12 cellular contexts compared by ENCODE assay signal in genomic region chr3:55654123-55654787, GRCh38.
A peak's percentile ranks its signal among the peaks of the same experiment; 100 is the strongest.
DNase-seq lines count a peak whose midpoint lies in the region; ATAC-seq and TF ChIP-seq lines count a peak whose summit lies in the region.
"Had no signal": no experiment of that assay in that cellular context is flagged by ENCODE, and none has a peak within 500 bp of the region (broad histone marks: within the 10 kb centered on the region; RNA-seq: fewer than 3 reads in every experiment).

No MANE protein-coding gene starts in this region.

- H3K36me3 Mint-ChIP-seq in T-helper 2 cell treated with Interferon-gamma antibody and Interleukin-4, amounts not matched to agents 5 μg/mL and 100 μg/mL, for 36 hours (ENCODE audit: low read depth) = no peaks in the 10 kb centered on the region
- H3K36me3 Mint-ChIP-seq: activated naive CD4-positive, alpha-beta T cell treated with anti-CD3 and anti-CD28 coated beads, Interleukin-2, amount 50 U/mL, for 72 hours had no signal

- peak; percentile 36 for DNase-seq in GM06990 (ENCODE audit: extremely low read depth, insufficient read length)
- peak; percentile 25 for DNase-seq in GM19238 (ENCODE audit: insufficient read length, low spot score)
- no peak for DNase-seq in NCI-H526 treated with DMSO at 0.1 percent for 48 hours (lab: John Stamatoyannopoulos, UW)
- DNase-seq in esophagus squamous epithelium (lab: John Stamatoyannopoulos, UW) = no peak
- DNase-seq in NK-92 (lab: John Stamatoyannopoulos, UW; ENCODE audit: unreplicated experiment) = no peak
- DNase-seq in T-helper 2 cell treated with Interferon-gamma antibody and Interleukin-4, amounts not matched to agents 5 μg/mL and 100 μg/mL, for 36 hours (ENCODE audit: low spot score) = no peak
- DNase-seq: testis had no signal

- no peak overlapping the region for H3K4me3 Mint-ChIP-seq in T-helper 2 cell treated with Interferon-gamma antibody and Interleukin-4, amounts not matched to agents 5 μg/mL and 100 μg/mL, for 36 hours
- H3K4me3 Mint-ChIP-seq: B cell, nephron had no signal

- no peak overlapping the region for H3K27ac Mint-ChIP-seq in T-helper 2 cell treated with Interferon-gamma antibody and Interleukin-4, amounts not matched to agents 5 μg/mL and 100 μg/mL, for 36 hours
- H3K27ac Mint-ChIP-seq: activated naive CD4-positive, alpha-beta T cell treated with anti-CD3 and anti-CD28 coated beads, Interleukin-2, amount 50 U/mL, for 72 hours; B cell had no signal

- H3K9me3 ChIP-seq in esophagus squamous epithelium = no peaks in the 10 kb centered on the region
- H3K9me3 ChIP-seq: testis had no signal

- H3K27me3 Mint-ChIP-seq in T-helper 2 cell treated with Interferon-gamma antibody and Interleukin-4, amounts not matched to agents 5 μg/mL and 100 μg/mL, for 36 hours (ENCODE audit: low read depth) = no peaks in the 10 kb centered on the region
- H3K27me3 Mint-ChIP-seq: B cell had no signal

- no peaks in the 10 kb centered on the region for H3K9me3 Mint-ChIP-seq in T-helper 2 cell treated with Interferon-gamma antibody and Interleukin-4, amounts not matched to agents 5 μg/mL and 100 μg/mL, for 36 hours
- H3K9me3 Mint-ChIP-seq: activated naive CD4-positive, alpha-beta T cell treated with anti-CD3 and anti-CD28 coated beads, Interleukin-2, amount 50 U/mL, for 72 hours; nephron had no signal

- intact Hi-C loops in esophagus squamous epithelium (cut with DNase I) = no loop called here

- H3K27me3 ChIP-seq in GM06990 (replicated peaks; ENCODE audit: control insufficient read depth, insufficient read depth, low read length) (no peaks in the 10 kb centered on the region; the same call in 1 of the 2 replicates), esophagus squamous epithelium (no peaks in the 10 kb centered on the region)
- H3K27me3 ChIP-seq: testis had no signal

- no peak overlapping the region for H3K27ac ChIP-seq in esophagus squamous epithelium
- H3K27ac ChIP-seq: testis had no signal

- ATAC-seq in HG02623 (IDR thresholded peaks at IDR 0.05; ENCODE audit: unreplicated experiment) (peak; percentile 87), HG03469 (IDR thresholded peaks at IDR 0.05; ENCODE audit: unreplicated experiment) (peak; percentile 85)

- peaks cover 3 to 14% (median 9%) of the 10 kb centered on the region in 3 donors for H3K4me1 ChIP-seq in esophagus squamous epithelium
- H3K4me1 ChIP-seq: testis had no signal

- peaks cover 2% of the 10 kb centered on the region for H3K4me1 Mint-ChIP-seq in T-helper 2 cell treated with Interferon-gamma antibody and Interleukin-4, amounts not matched to agents 5 μg/mL and 100 μg/mL, for 36 hours (ENCODE audit: low read depth)
- H3K4me1 Mint-ChIP-seq: B cell had no signal

- WGBS in esophagus squamous epithelium, 2 donors = 72 to 91% methylated on average over 6 to 7 of the region's 7 CpGs

- H3K36me3 ChIP-seq in GM06990 (ENCODE audit: control insufficient read depth, insufficient read depth, low read length) = no peaks in the 10 kb centered on the region
- no peaks in the 10 kb centered on the region for H3K36me3 ChIP-seq in esophagus squamous epithelium

- no peak overlapping the region for H3K4me3 ChIP-seq in GM06990 (replicated peaks; ENCODE audit: low read depth, low read length)
- H3K4me3 ChIP-seq in esophagus squamous epithelium = no peak overlapping the region
- H3K4me3 ChIP-seq: testis had no signal

- no peak for TF ChIP-seq POLR2A in esophagus squamous epithelium (IDR thresholded peaks at IDR 0.05)

- TF ChIP-seq CTCF in GM06990 (IDR thresholded peaks at IDR 0.05; ENCODE audit: insufficient read depth, low read length, poor library complexity, severe bottlenecking) = no peak
- no peak for TF ChIP-seq CTCF in esophagus squamous epithelium (IDR thresholded peaks at IDR 0.05)

Comparison
In these comparisons a context has a peak if more than half of its experiments do, and no peak if none do; other contexts are left out.
1. DNase-seq: peak in GM06990 (single experiment) and GM19238 (single experiment); none in NCI-H526 treated with DMSO at 0.1 percent for 48 hours (single experiment), esophagus squamous epithelium (single experiment), NK-92 (single experiment) and T-helper 2 cell treated with Interferon-gamma antibody and Interleukin-4, amounts not matched to agents 5 μg/mL and 100 μg/mL, for 36 hours (single experiment).